ENCODE assay signal across 18 cellular contexts in genomic region chr7:36568437-36568818, GRCh38.
"Had no signal": no experiment of that assay in that cellular context is flagged by ENCODE, and none has a peak within 500 bp of the region (broad histone marks: within the 10 kb centered on the region; RNA-seq: fewer than 3 reads in every experiment).

No MANE protein-coding gene starts in this region.

- H3K27ac Mint-ChIP-seq: activated naive CD8-positive, alpha-beta T cell treated with anti-CD3 and anti-CD28 coated beads, Interleukin-2, amount 10 ng/mL, durations not matched to agents 7 days and 5 days; activated T-helper 1 cell treated with anti-CD3 and anti-CD28 coated beads, Interleukin-12 subunit alpha, Interleukin-12 subunit beta, Interleukin-2, Interleukin-4 antibody, amounts not matched to agents 30 ng/mL and 10 ng/mL and 1 ng/mL, durations not matched to agents 14 hours and 24 hours and 36 hours; mesothelial cell of epicardium had no signal

- H3K9me3 Mint-ChIP-seq: activated naive CD8-positive, alpha-beta T cell treated with anti-CD3 and anti-CD28 coated beads, Interleukin-2, amount 10 ng/mL, durations not matched to agents 7 days and 5 days; activated T-helper 1 cell treated with anti-CD3 and anti-CD28 coated beads, Interleukin-12 subunit alpha, Interleukin-12 subunit beta, Interleukin-2, Interleukin-4 antibody, amounts not matched to agents 30 ng/mL and 10 ng/mL and 1 ng/mL, durations not matched to agents 14 hours and 24 hours and 36 hours; mesothelial cell of epicardium had no signal

- DNase-seq: activated CD4-positive, alpha-beta T cell treated with anti-CD3 and anti-CD28 coated beads for 4 hours; activated CD8-positive, alpha-beta memory T cell treated with anti-CD3 and anti-CD28 coated beads for 24 hours; activated naive CD4-positive, alpha-beta T cell; activated naive CD8-positive, alpha-beta T cell treated with anti-CD3 and anti-CD28 coated beads, Interleukin-2, amount 10 ng/mL, durations not matched to agents 7 days and 5 days; anterior cingulate cortex; brain microvascular endothelial cell; cortex of kidney; effector memory CD4-positive, alpha-beta T cell; foreskin keratinocyte; left colon; lower lobe of right lung; stimulated activated naive CD4-positive, alpha-beta T cell; T-helper 2 cell had no signal

- H3K27me3 Mint-ChIP-seq: activated naive CD8-positive, alpha-beta T cell treated with anti-CD3 and anti-CD28 coated beads, Interleukin-2, amount 10 ng/mL, durations not matched to agents 7 days and 5 days had no signal

- H3K9me3 ChIP-seq: lower lobe of right lung, tibial nerve, vagina had no signal

- H3K36me3 Mint-ChIP-seq: mesothelial cell of epicardium had no signal

- ATAC-seq: foreskin keratinocyte, left colon, lower lobe of right lung had no signal

- H3K27me3 ChIP-seq: brain microvascular endothelial cell, foreskin keratinocyte, tibial nerve, vagina had no signal

- H3K36me3 ChIP-seq: brain microvascular endothelial cell, lower lobe of right lung, tibial nerve, vagina had no signal

- H3K27ac ChIP-seq: brain microvascular endothelial cell, foreskin keratinocyte, lower lobe of right lung, parathyroid adenoma, tibial nerve, vagina had no signal

- H3K4me3 ChIP-seq: lower lobe of right lung, tibial nerve, vagina had no signal

- H3K4me3 Mint-ChIP-seq: activated naive CD8-positive, alpha-beta T cell treated with anti-CD3 and anti-CD28 coated beads, Interleukin-2, amount 10 ng/mL, durations not matched to agents 7 days and 5 days; activated T-helper 1 cell treated with anti-CD3 and anti-CD28 coated beads, Interleukin-12 subunit alpha, Interleukin-12 subunit beta, Interleukin-2, Interleukin-4 antibody, amounts not matched to agents 30 ng/mL and 10 ng/mL and 1 ng/mL, durations not matched to agents 14 hours and 24 hours and 36 hours; mesothelial cell of epicardium had no signal
